Comparison of ENCODE assay signal across 2 cellular contexts in genomic region chr18:69943021-69943420, GRCh38.
TF ChIP-seq lines count a peak whose summit lies in the region.

No MANE protein-coding gene starts in this region.

TF ChIP-seq in H1, 55 proteins besides CTCF, POLR2A, EP300 and RAD21:
- no peak for TF ChIP-seq E2F6 (IDR thresholded peaks at IDR 0.05)
- TF ChIP-seq CBX8 (IDR thresholded peaks at IDR 0.05; ENCODE audit: borderline replicate concordance, low read depth, low read length), result no peak
- no peak for TF ChIP-seq KDM4A (IDR thresholded peaks at IDR 0.05; ENCODE audit: low read depth, low read length, severe bottlenecking)
- no peak for TF ChIP-seq MAX (IDR thresholded peaks at IDR 0.05)
- TF ChIP-seq RFX5 (IDR thresholded peaks at IDR 0.05; ENCODE audit: borderline replicate concordance, low read depth, low read length), result no peak
- TF ChIP-seq USF2 (IDR thresholded peaks at IDR 0.05; ENCODE audit: low read length), result no peak
- TF ChIP-seq KDM1A (IDR thresholded peaks at IDR 0.05; ENCODE audit: borderline replicate concordance, low read length), result no peak
- no peak for TF ChIP-seq ATF3 (IDR thresholded peaks at IDR 0.05; ENCODE audit: insufficient read depth, low read depth, low read length)
- TF ChIP-seq SRF (IDR thresholded peaks at IDR 0.05; ENCODE audit: low read depth, low read length), result no peak
- no peak for TF ChIP-seq FOSL1 (IDR thresholded peaks at IDR 0.05; ENCODE audit: insufficient read depth, low read depth, low read length)
- TF ChIP-seq CTBP2 (IDR thresholded peaks at IDR 0.05; ENCODE audit: borderline replicate concordance, insufficient read depth, insufficient read length, low read length), result no peak
- no peak for TF ChIP-seq TBP (IDR thresholded peaks at IDR 0.05; ENCODE audit: low read depth, low read length)
- TF ChIP-seq ZNF274 (IDR thresholded peaks at IDR 0.05; ENCODE audit: borderline replicate concordance, extremely low read depth, low read length), result no peak
- no peak for TF ChIP-seq YY1 (IDR thresholded peaks at IDR 0.05; ENCODE audit: low read depth, low read length)
- no peak for TF ChIP-seq SAP30 (IDR thresholded peaks at IDR 0.05; ENCODE audit: insufficient read depth, insufficient replicate concordance, low read length)
- TF ChIP-seq SIX5 (IDR thresholded peaks at IDR 0.05; ENCODE audit: low read depth, low read length), result no peak
- TF ChIP-seq CHD2 (IDR thresholded peaks at IDR 0.05; ENCODE audit: low read length), result no peak
- no peak for TF ChIP-seq EGR1 (IDR thresholded peaks at IDR 0.05; ENCODE audit: borderline replicate concordance, low read depth, low read length)
- TF ChIP-seq SP4 (IDR thresholded peaks at IDR 0.05; ENCODE audit: low read length), result no peak

TF ChIP-seq in HepG2, 621 proteins besides CTCF, POLR2A, EP300 and RAD21:
- TF ChIP-seq YEATS2 (CRISPR knock-in tag; IDR thresholded peaks at IDR 0.05; ENCODE audit: borderline replicate concordance) (no peak), ZFP37 (CRISPR knock-in tag; IDR thresholded peaks at IDR 0.05; ENCODE audit: borderline replicate concordance) (no peak), TRAFD1 (CRISPR knock-in tag; IDR thresholded peaks at IDR 0.05; ENCODE audit: borderline replicate concordance) (no peak), TRIM22 (IDR thresholded peaks at IDR 0.05) (no peak), KDM4B (CRISPR knock-in tag; IDR thresholded peaks at IDR 0.05) (no peak), GLI4 (CRISPR knock-in tag; IDR thresholded peaks at IDR 0.05; ENCODE audit: borderline replicate concordance) (no peak), CHD4 (IDR thresholded peaks at IDR 0.05; ENCODE audit: borderline replicate concordance, low read length) (no peak), ZNF441 (CRISPR knock-in tag; IDR thresholded peaks at IDR 0.05; ENCODE audit: borderline replicate concordance) (no peak), RXRA (CRISPR knock-in tag; IDR thresholded peaks at IDR 0.05) (no peak), FOXP1 (IDR thresholded peaks at IDR 0.05) (no peak), FOXP1 (CRISPR knock-in tag; IDR thresholded peaks at IDR 0.05) (no peak), ZNF331 (CRISPR knock-in tag; IDR thresholded peaks at IDR 0.05) (no peak), ZNF619 (CRISPR knock-in tag; IDR thresholded peaks at IDR 0.05) (no peak), CSRNP2 (CRISPR knock-in tag; conservative IDR thresholded peaks at IDR 0.05; ENCODE audit: low read depth) (no peak), PREB (CRISPR knock-in tag; IDR thresholded peaks at IDR 0.05) (no peak), MXD4 (CRISPR knock-in tag; IDR thresholded peaks at IDR 0.05) (no peak)
